Comparison of ENCODE assay signal across 15 cellular contexts in genomic region chr5:56633950-56634349, GRCh38.
DNase-seq lines count a peak whose midpoint lies in the region; ATAC-seq and TF ChIP-seq lines count a peak whose summit lies in the region.
"Had no signal": no experiment of that assay in that cellular context is flagged by ENCODE, and none has a peak within 500 bp of the region (broad histone marks: within the 10 kb centered on the region; RNA-seq: fewer than 3 reads in every experiment).

No MANE protein-coding gene starts in this region.

- POLR2A ChIA-PET in Caco-2 (lab: Charles Lee): interaction anchor here (0.5 kb wide), 1 partner anchor 65 kb away, joined by 3 read pairs; no protein-coding TSS in a partner anchor

- H3K9me3 Mint-ChIP-seq in Caco-2 (ENCODE audit: unreplicated experiment): peaks cover 26% of the 10 kb centered on the region
- peaks cover 21% of the 10 kb centered on the region for H3K9me3 Mint-ChIP-seq in mesothelial cell of epicardium

- peaks cover 6% of the 10 kb centered on the region for H3K36me3 Mint-ChIP-seq in Caco-2 (ENCODE audit: insufficient read depth, unreplicated experiment)
- peaks cover 12% of the 10 kb centered on the region for H3K36me3 Mint-ChIP-seq in mesothelial cell of epicardium
- H3K36me3 Mint-ChIP-seq: CD4-positive, alpha-beta memory T cell had no signal

- intact Hi-C loops in Caco-2 (cut with micrococcal nuclease; ENCODE audit: unreplicated experiment): no loop called here

- no peak for ATAC-seq in HG03196 (IDR thresholded peaks at IDR 0.05; ENCODE audit: unreplicated experiment)
- ATAC-seq: GM23338 had no signal

- H3K4me3 ChIP-seq in Caco-2 (ENCODE audit: low read depth, low read length): no peak overlapping the region
- H3K4me3 ChIP-seq: GM23338 had no signal

- H3K36me3 ChIP-seq in Caco-2 (ENCODE audit: control insufficient read depth, insufficient read depth, low read length): no peaks in the 10 kb centered on the region
- H3K36me3 ChIP-seq: BE2C had no signal

- H3K4me3 Mint-ChIP-seq in Caco-2 (ENCODE audit: unreplicated experiment) (no peak overlapping the region), mesothelial cell of epicardium (no peak overlapping the region)
- H3K4me3 Mint-ChIP-seq: CD4-positive, alpha-beta memory T cell; GM23338 had no signal

- BruUV-seq in Caco-2 (replicated peaks; lab: Mats Ljungman, UMichigan): no TSS peak

- no peaks in the 10 kb centered on the region for H3K27me3 ChIP-seq in Caco-2 (replicated peaks; ENCODE audit: control insufficient read depth, insufficient read depth, low read length)
- H3K27me3 ChIP-seq: BE2C had no signal

- TF ChIP-seq CTCF in Caco-2 (IDR thresholded peaks at IDR 0.05; ENCODE audit: insufficient read depth in 1 of 2, low read depth in 1 of 2, low read length in 1 of 2, severe bottlenecking in 1 of 2, unreplicated experiment in 1 of 2): no peak
- no peak for TF ChIP-seq CTCF in mesothelial cell of epicardium (IDR thresholded peaks at IDR 0.05; ENCODE audit: unreplicated experiment)

- H3K27me3 Mint-ChIP-seq in Caco-2 (ENCODE audit: insufficient read depth, unreplicated experiment) (no peaks in the 10 kb centered on the region), mesothelial cell of epicardium (ENCODE audit: low read depth) (no peaks in the 10 kb centered on the region)
- H3K27me3 Mint-ChIP-seq: CD4-positive, alpha-beta memory T cell had no signal

- peak overlapping the region; percentile 26 for H3K27ac Mint-ChIP-seq in Caco-2 (ENCODE audit: unreplicated experiment)
- peak overlapping the region; percentile 69 for H3K27ac Mint-ChIP-seq in mesothelial cell of epicardium
- H3K27ac Mint-ChIP-seq: CD4-positive, alpha-beta memory T cell; GM23338 had no signal

- H3K4me1 Mint-ChIP-seq in Caco-2 (ENCODE audit: low read depth, unreplicated experiment) (peaks cover 49% of the 10 kb centered on the region), mesothelial cell of epicardium (peaks cover 53% of the 10 kb centered on the region)

- CTCF ChIA-PET in Caco-2 (lab: Charles Lee): no interaction called here

- peaks cover 50% of the 10 kb centered on the region for H3K4me1 ChIP-seq in Caco-2

- DNase-seq in Caco-2 (no peak), M059J (ENCODE audit: low read depth) (peak; percentile 22), fibroblast of gingiva (ENCODE audit: low read depth) (peak; percentile 26), mesothelial cell of epicardium (ENCODE audit: low spot score in 2 of 2, unreplicated experiment in 2 of 2) (no peak), NCI-H1105 treated with DMSO at 0.1 percent for 48 hours (lab: John Stamatoyannopoulos, UW) (no peak), UCSD-AML1 (lab: John Stamatoyannopoulos, UW; ENCODE audit: unreplicated experiment) (no peak), SW480 (ENCODE audit: low spot score) (no peak)
- DNase-seq: ACHN; BE2C; CD4-positive, alpha-beta memory T cell; DMS153; DND-41; H7 had no signal

- H3K9me3 ChIP-seq in Caco-2: peaks cover 21% of the 10 kb centered on the region
- H3K9me3 ChIP-seq: BE2C had no signal

Comparison
In these comparisons a context has a peak if more than half of its experiments do, and no peak if none do; other contexts are left out.
1. DNase-seq: peak in M059J (single experiment) and fibroblast of gingiva (single experiment); none in Caco-2 (0 of 2), mesothelial cell of epicardium (0 of 2), NCI-H1105 treated with DMSO at 0.1 percent for 48 hours (single experiment), UCSD-AML1 (single experiment) and SW480 (single experiment).